11 cellular contexts compared by ENCODE assay signal in genomic region chr12:74836567-74836966, GRCh38.
"Had no signal": no experiment of that assay in that cellular context is flagged by ENCODE, and none has a peak within 500 bp of the region (broad histone marks: within the 10 kb centered on the region; RNA-seq: fewer than 3 reads in every experiment).

No MANE protein-coding gene starts in this region.

- H3K9ac ChIP-seq: GM23248 had no signal

- H3K9me3 ChIP-seq: HAP-1 had no signal

- DNase-seq: GM23248, GOT3, H7, H9, HCEC 1CT, HFFc6 had no signal

- H3K36me3 ChIP-seq: HAP-1 had no signal

- H3K4me3 ChIP-seq: GM23248, GM23338, HAP-1 had no signal

- FAIRE-seq: H1, H54 had no signal

- H3K4me1 ChIP-seq: HAP-1 had no signal

- ATAC-seq: GM23338, HCT116 had no signal

- H3K4me2 ChIP-seq: GM23338 had no signal

- H3K27ac ChIP-seq: GM23248 had no signal

- H2AFZ ChIP-seq: GM23248, GM23338 had no signal
